ENCODE assay signal across 2 cellular contexts in the genomic region with DNA sequence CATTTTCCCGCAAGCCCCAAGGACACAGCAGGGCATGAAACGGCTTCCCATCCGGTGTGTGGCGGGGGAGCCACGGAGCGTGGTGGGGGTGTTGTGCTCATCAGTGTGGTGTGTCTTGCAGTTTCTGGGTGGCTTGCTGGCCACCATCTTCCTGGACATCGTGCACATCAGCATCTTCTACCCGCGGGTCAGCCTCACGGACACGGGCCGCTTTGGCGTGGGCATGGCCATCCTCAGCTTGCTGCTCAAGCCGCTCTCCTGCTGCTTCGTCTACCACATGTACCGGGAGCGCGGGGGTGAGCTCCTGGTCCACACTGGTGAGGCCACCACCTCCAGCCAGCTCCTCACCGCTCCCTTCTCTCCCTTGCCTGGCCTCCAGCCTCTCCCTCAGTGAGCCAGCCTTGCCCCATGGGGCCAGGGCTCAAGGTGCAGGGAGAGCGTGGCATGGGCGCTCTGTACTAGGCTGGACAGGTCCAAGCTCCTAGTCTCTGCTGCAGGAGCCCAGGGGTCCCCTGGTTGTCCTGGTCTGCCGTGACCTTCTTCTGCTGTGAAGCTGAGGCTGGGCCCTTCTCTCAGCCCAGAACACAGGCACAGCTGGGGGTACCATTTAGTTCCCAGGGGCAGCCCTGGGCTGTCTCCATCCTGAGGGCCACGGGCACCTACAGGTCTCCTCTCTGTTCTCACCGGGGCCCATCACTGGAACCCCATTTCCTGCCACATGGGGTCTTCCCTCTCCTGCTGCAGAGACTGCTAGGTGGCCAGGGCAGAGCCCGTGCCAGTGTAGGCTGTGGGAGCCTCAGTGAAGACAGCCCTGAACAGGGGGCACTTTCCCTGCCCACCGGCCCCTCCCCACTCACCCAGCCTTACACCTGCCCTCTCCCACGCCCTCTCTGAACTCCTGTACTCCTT.
TF ChIP-seq lines count a peak whose summit lies in the region.

No MANE protein-coding gene starts in this region.

TF ChIP-seq in HepG2, 621 proteins besides CTCF, POLR2A, EP300 and RAD21 (continues in another document):
- TF ChIP-seq ZNF124 (CRISPR knock-in tag; IDR thresholded peaks at IDR 0.05) (no peak), ZNF7 (CRISPR knock-in tag; IDR thresholded peaks at IDR 0.05) (no peak), SOX13 (IDR thresholded peaks at IDR 0.05) (no peak), SOX13 (CRISPR knock-in tag; conservative IDR thresholded peaks at IDR 0.05 in 1 of 2, IDR thresholded peaks at IDR 0.05 in 1 of 2) (no peak), ZSCAN31 (CRISPR knock-in tag; IDR thresholded peaks at IDR 0.05; ENCODE audit: low read depth) (no peak), ZNF383 (CRISPR knock-in tag; IDR thresholded peaks at IDR 0.05; ENCODE audit: borderline replicate concordance) (no peak), MATR3 (CRISPR knock-in tag; IDR thresholded peaks at IDR 0.05) (no peak)
- TF ChIP-seq, protein P1, sequence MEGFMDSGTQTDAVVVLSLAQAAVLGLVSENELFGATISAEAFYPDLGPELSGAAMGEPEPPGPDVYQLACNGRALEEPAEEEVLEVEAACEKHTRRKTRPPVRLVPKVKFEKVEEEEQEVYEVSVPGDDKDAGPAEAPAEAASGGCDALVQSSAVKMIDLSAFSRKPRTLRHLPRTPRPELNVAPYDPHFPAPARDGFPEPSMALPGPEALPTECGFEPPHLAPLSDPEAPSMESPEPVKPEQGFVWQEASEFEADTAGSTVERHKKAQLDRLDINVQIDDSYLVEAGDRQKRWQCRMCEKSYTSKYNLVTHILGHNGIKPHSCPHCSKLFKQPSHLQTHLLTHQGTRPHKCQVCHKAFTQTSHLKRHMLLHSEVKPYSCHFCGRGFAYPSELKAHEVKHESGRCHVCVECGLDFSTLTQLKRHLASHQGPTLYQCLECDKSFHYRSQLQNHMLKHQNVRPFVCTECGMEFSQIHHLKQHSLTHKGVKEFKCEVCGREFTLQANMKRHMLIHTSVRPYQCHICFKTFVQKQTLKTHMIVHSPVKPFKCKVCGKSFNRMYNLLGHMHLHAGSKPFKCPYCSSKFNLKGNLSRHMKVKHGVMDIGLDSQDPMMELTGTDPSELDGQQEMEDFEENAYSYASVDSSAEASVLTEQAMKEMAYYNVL (CRISPR knock-in tag; IDR thresholded peaks at IDR 0.05; ENCODE audit: borderline replicate concordance): no peak
- TF ChIP-seq, protein P2, sequence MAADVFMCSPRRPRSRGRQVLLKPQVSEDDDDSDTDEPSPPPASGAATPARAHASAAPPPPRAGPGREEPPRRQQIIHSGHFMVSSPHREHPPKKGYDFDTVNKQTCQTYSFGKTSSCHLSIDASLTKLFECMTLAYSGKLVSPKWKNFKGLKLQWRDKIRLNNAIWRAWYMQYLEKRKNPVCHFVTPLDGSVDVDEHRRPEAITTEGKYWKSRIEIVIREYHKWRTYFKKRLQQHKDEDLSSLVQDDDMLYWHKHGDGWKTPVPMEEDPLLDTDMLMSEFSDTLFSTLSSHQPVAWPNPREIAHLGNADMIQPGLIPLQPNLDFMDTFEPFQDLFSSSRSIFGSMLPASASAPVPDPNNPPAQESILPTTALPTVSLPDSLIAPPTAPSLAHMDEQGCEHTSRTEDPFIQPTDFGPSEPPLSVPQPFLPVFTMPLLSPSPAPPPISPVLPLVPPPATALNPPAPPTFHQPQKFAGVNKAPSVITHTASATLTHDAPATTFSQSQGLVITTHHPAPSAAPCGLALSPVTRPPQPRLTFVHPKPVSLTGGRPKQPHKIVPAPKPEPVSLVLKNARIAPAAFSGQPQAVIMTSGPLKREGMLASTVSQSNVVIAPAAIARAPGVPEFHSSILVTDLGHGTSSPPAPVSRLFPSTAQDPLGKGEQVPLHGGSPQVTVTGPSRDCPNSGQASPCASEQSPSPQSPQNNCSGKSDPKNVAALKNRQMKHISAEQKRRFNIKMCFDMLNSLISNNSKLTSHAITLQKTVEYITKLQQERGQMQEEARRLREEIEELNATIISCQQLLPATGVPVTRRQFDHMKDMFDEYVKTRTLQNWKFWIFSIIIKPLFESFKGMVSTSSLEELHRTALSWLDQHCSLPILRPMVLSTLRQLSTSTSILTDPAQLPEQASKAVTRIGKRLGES (CRISPR knock-in tag; IDR thresholded peaks at IDR 0.05; ENCODE audit: borderline replicate concordance): no peak
- TF ChIP-seq, protein P3, sequence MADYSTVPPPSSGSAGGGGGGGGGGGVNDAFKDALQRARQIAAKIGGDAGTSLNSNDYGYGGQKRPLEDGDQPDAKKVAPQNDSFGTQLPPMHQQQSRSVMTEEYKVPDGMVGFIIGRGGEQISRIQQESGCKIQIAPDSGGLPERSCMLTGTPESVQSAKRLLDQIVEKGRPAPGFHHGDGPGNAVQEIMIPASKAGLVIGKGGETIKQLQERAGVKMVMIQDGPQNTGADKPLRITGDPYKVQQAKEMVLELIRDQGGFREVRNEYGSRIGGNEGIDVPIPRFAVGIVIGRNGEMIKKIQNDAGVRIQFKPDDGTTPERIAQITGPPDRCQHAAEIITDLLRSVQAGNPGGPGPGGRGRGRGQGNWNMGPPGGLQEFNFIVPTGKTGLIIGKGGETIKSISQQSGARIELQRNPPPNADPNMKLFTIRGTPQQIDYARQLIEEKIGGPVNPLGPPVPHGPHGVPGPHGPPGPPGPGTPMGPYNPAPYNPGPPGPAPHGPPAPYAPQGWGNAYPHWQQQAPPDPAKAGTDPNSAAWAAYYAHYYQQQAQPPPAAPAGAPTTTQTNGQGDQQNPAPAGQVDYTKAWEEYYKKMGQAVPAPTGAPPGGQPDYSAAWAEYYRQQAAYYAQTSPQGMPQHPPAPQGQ (CRISPR knock-in tag; IDR thresholded peaks at IDR 0.05; ENCODE audit: borderline replicate concordance): no peak
- TF ChIP-seq, protein P4, sequence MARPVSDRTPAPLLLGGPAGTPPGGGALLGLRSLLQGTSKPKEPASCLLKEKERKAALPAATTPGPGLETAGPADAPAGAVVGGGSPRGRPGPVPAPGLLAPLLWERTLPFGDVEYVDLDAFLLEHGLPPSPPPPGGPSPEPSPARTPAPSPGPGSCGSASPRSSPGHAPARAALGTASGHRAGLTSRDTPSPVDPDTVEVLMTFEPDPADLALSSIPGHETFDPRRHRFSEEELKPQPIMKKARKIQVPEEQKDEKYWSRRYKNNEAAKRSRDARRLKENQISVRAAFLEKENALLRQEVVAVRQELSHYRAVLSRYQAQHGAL (CRISPR knock-in tag; IDR thresholded peaks at IDR 0.05; ENCODE audit: not compliant biosample characterization): no peak

TF ChIP-seq in HEK293T, 16 proteins besides CTCF, POLR2A, EP300 and RAD21:
- TF ChIP-seq HDGF (IDR thresholded peaks at IDR 0.05; ENCODE audit: borderline replicate concordance) (no peak), CTBP1 (IDR thresholded peaks at IDR 0.05; ENCODE audit: borderline replicate concordance) (no peak), FOXK2 (IDR thresholded peaks at IDR 0.05) (no peak), SUZ12 (IDR thresholded peaks at IDR 0.05) (no peak), ZNF384 (IDR thresholded peaks at IDR 0.05) (no peak), LEF1 (IDR thresholded peaks at IDR 0.05; ENCODE audit: borderline replicate concordance) (no peak), FOXA1 (IDR thresholded peaks at IDR 0.05) (no peak), SP1 (IDR thresholded peaks at IDR 0.05) (no peak), ARNT (IDR thresholded peaks at IDR 0.05) (no peak), L3MBTL2 (conservative IDR thresholded peaks at IDR 0.05) (no peak)
- TF ChIP-seq, protein P5, sequence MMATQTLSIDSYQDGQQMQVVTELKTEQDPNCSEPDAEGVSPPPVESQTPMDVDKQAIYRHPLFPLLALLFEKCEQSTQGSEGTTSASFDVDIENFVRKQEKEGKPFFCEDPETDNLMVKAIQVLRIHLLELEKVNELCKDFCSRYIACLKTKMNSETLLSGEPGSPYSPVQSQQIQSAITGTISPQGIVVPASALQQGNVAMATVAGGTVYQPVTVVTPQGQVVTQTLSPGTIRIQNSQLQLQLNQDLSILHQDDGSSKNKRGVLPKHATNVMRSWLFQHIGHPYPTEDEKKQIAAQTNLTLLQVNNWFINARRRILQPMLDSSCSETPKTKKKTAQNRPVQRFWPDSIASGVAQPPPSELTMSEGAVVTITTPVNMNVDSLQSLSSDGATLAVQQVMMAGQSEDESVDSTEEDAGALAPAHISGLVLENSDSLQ (IDR thresholded peaks at IDR 0.05): no peak
